Comparison of ENCODE assay signal across 34 cellular contexts in genomic region chr3:145972851-145973250, GRCh38.
"Had no signal": no experiment of that assay in that cellular context is flagged by ENCODE, and none has a peak within 500 bp of the region (broad histone marks: within the 10 kb centered on the region; RNA-seq: fewer than 3 reads in every experiment).

No MANE protein-coding gene starts in this region.

- H3K27ac ChIP-seq: adrenal gland, ascending aorta, body of pancreas, brain microvascular endothelial cell, breast epithelium, cardiac muscle cell had no signal

- DNase-seq: activated effector memory CD4-positive, alpha-beta T cell treated with anti-CD3 and anti-CD28 coated beads, Interleukin-2, amount 50 U/mL, for 16 hours; activated effector memory CD4-positive, alpha-beta T cell treated with Interleukin-2 at 50 U/mL for 16 hours; activated gamma-delta T cell; activated gamma-delta T cell treated with Interleukin-2 at 50 U/mL for 16 hours; activated naive CD4-positive, alpha-beta T cell; activated naive CD4-positive, alpha-beta T cell treated with anti-CD3 and anti-CD28 coated beads for 36 hours; activated naive CD4-positive, alpha-beta T cell treated with anti-CD3 and anti-CD28 coated beads, Interleukin-2, amount 10 ng/mL, durations not matched to agents 7 days and 5 days; activated naive CD4-positive, alpha-beta T cell treated with anti-CD3 and anti-CD28 coated beads, Interleukin-2, amount 50 U/mL, for 16 hours; activated naive CD4-positive, alpha-beta T cell treated with Interleukin-2 at 50 U/mL for 16 hours; activated naive CD8-positive, alpha-beta T cell treated with anti-CD3 and anti-CD28 coated beads for 36 hours; activated naive CD8-positive, alpha-beta T cell treated with anti-CD3 and anti-CD28 coated beads, Interleukin-2, amount 10 ng/mL, durations not matched to agents 7 days and 5 days; activated naive CD8-positive, alpha-beta T cell treated with anti-CD3 and anti-CD28 coated beads, Interleukin-2, amount 50 U/mL, for 24 hours; activated T-cell treated with anti-CD3 and anti-CD28 coated beads, Interleukin-2, amount 50 U/mL, for 1 hour; activated T-cell treated with anti-CD3 and anti-CD28 coated beads, Interleukin-2, amount 50 U/mL, for 24 hours; activated T-cell treated with anti-CD3 and anti-CD28 coated beads, Interleukin-2, amount 50 U/mL, for 4 hours; activated T-cell treated with anti-CD3 and anti-CD28 coated beads, Interleukin-2, amount 50 U/mL, for 48 hours; activated T-cell treated with anti-CD3 and anti-CD28 coated beads, Interleukin-2, amount 50 U/mL, for 72 hours; adrenal gland; amniotic stem cell; amygdala; anterior cingulate cortex; aorta; body of pancreas; brain microvascular endothelial cell; caudate nucleus; central memory CD4-positive, alpha-beta T cell; cerebellar nuclear complex had no signal

- ATAC-seq: activated naive CD4-positive, alpha-beta T cell treated with anti-CD3 and anti-CD28 coated beads, Interleukin-2, amount 50 U/mL, for 72 hours; activated naive CD8-positive, alpha-beta T cell treated with anti-CD3 and anti-CD28 coated beads, Interleukin-2, amount 50 U/mL, for 24 hours; activated T-cell treated with anti-CD3 and anti-CD28 coated beads, Interleukin-2, amount 50 U/mL, for 4 hours; activated T-cell treated with anti-CD3 and anti-CD28 coated beads, Interleukin-2, amount 50 U/mL, for 72 hours; activated T-helper 17 cell treated with anti-CD3 and anti-CD28 coated beads, Interleukin-2, amount 50 U/mL, for 72 hours; body of pancreas had no signal

- FAIRE-seq: astrocyte, bronchial epithelial cell had no signal

- H3K9me3 ChIP-seq: ascending aorta, body of pancreas, breast epithelium had no signal

- H3K4me3 ChIP-seq: adrenal gland, ascending aorta, body of pancreas, breast epithelium, cardiac muscle cell had no signal

- H3K36me3 ChIP-seq: adrenal gland, ascending aorta, brain microvascular endothelial cell, breast epithelium, cardiac muscle cell had no signal

- H3K27me3 ChIP-seq: adrenal gland, ascending aorta, body of pancreas, brain microvascular endothelial cell, breast epithelium, cardiac muscle cell had no signal

- H3K4me1 ChIP-seq: adrenal gland, ascending aorta, body of pancreas, breast epithelium had no signal
